Comparison of ENCODE assay signal across 18 cellular contexts in the genomic region with DNA sequence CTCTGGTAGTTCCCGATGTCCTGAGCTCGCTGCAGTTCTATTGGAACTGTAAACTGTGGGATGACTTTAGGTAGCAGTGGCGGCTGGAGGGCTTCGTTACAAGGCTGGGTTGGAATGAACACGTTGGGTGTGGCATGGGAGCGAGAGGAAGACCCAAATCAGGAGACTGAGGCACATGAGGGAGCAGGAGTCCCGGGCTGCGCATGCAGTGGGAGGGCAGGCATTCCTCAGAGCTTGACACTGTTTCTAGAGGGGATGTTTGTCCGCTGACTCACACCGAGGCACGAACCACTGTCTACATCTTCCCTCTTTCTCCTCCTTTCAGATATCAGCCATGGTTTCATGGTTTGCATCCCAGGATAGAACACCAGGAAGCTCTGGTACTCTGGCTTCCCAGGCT. TPM values are rescaled to one million over a fixed set of nuclear protein-coding genes. Genes with fewer than 3 reads are reported as not detected.
A peak's percentile ranks its signal among the peaks of the same experiment; 100 is the strongest.
DNase-seq lines count a peak whose midpoint lies in the region; TF ChIP-seq lines count a peak whose summit lies in the region.
"Had no signal": no experiment of that assay in that cellular context is flagged by ENCODE, and none has a peak within 500 bp of the region (broad histone marks: within the 10 kb centered on the region; RNA-seq: fewer than 3 reads in every experiment).

No MANE protein-coding gene starts in this region.

- H2AFZ ChIP-seq in osteoblast (ENCODE audit: low read length): peak overlapping the region; percentile 81

- H3K4me1 ChIP-seq in Caco-2: peaks cover 60% of the 10 kb centered on the region
- H3K4me1 ChIP-seq in endodermal cell (ENCODE audit: control insufficient read depth, insufficient read depth, low read length): peaks cover 6% of the 10 kb centered on the region
- H3K4me1 ChIP-seq in osteoblast (ENCODE audit: insufficient read depth, low read length): peaks cover 20% of the 10 kb centered on the region
- H3K4me1 ChIP-seq: prostate gland had no signal

- H3K36me3 Mint-ChIP-seq in Caco-2 (ENCODE audit: insufficient read depth, unreplicated experiment) (peaks cover 5% of the 10 kb centered on the region), endodermal cell (ENCODE audit: low read depth) (no peaks in the 10 kb centered on the region)
- no peaks in the 10 kb centered on the region for H3K36me3 Mint-ChIP-seq in T-helper 2 cell treated with Interferon-gamma antibody and Interleukin-4, amounts not matched to agents 5 μg/mL and 100 μg/mL, for 36 hours (ENCODE audit: low read depth)

- peak overlapping the region; percentile 61 for H3K4me2 ChIP-seq in osteoblast (ENCODE audit: insufficient read depth, low read length)

- no peaks in the 10 kb centered on the region for H3K27me3 Mint-ChIP-seq in Caco-2 (ENCODE audit: insufficient read depth, unreplicated experiment)
- peaks cover 44% of the 10 kb centered on the region for H3K27me3 Mint-ChIP-seq in endodermal cell (ENCODE audit: insufficient read depth)
- no peaks in the 10 kb centered on the region for H3K27me3 Mint-ChIP-seq in T-helper 2 cell treated with Interferon-gamma antibody and Interleukin-4, amounts not matched to agents 5 μg/mL and 100 μg/mL, for 36 hours (ENCODE audit: low read depth)

- no peaks in the 10 kb centered on the region for H3K79me2 ChIP-seq in osteoblast (ENCODE audit: insufficient read depth, low read length)

- POLR2A ChIA-PET in Caco-2 (lab: Charles Lee): interaction anchor here (0.6 to 2.2 kb wide), 7 partner anchors 10 to 247 kb away, joined by 3 to 15 read pairs (median 4); no protein-coding TSS in a partner anchor

- H3K9me3 Mint-ChIP-seq in Caco-2 (ENCODE audit: unreplicated experiment) (no peaks in the 10 kb centered on the region), endodermal cell (no peaks in the 10 kb centered on the region)
- H3K9me3 Mint-ChIP-seq in T-helper 2 cell treated with Interferon-gamma antibody and Interleukin-4, amounts not matched to agents 5 μg/mL and 100 μg/mL, for 36 hours: no peaks in the 10 kb centered on the region

- H3K4me3 ChIP-seq in Caco-2 (ENCODE audit: low read depth, low read length): peak overlapping the region; percentile 18; the same call in 1 of the 2 replicates
- no peak overlapping the region for H3K4me3 ChIP-seq in endodermal cell (ENCODE audit: low read length)
- H3K4me3 ChIP-seq in osteoblast (ENCODE audit: insufficient read depth, low read length): no peak overlapping the region
- H3K4me3 ChIP-seq: prostate gland had no signal

- BruUV-seq in Caco-2 (replicated peaks; lab: Mats Ljungman, UMichigan): no TSS peak

- no peak for TF ChIP-seq CTCF in Caco-2 (IDR thresholded peaks at IDR 0.05; ENCODE audit: insufficient read depth in 1 of 2, low read depth in 1 of 2, low read length in 1 of 2, severe bottlenecking in 1 of 2, unreplicated experiment in 1 of 2)
- TF ChIP-seq CTCF in endodermal cell (conservative IDR thresholded peaks at IDR 0.05): no peak
- TF ChIP-seq CTCF in osteoblast (IDR thresholded peaks at IDR 0.05; ENCODE audit: extremely low read depth, low read depth, low read length): no peak

- DNase-seq in Caco-2: peak; percentile 78 to 87
- peak; percentile 66 for DNase-seq in M059J (ENCODE audit: low read depth)
- no peak for DNase-seq in endodermal cell
- no peak for DNase-seq in osteoblast (ENCODE audit: insufficient read length, low spot score, missing footprints)
- DNase-seq in NCI-H82 treated with DMSO at 0.1 percent for 48 hours (lab: John Stamatoyannopoulos, UW; ENCODE audit: unreplicated experiment): no peak
- DNase-seq in NCI-H510A (lab: John Stamatoyannopoulos, UW): no peak
- no peak for DNase-seq in retina
- no peak for DNase-seq in T-helper 2 cell treated with Interferon-gamma antibody and Interleukin-4, amounts not matched to agents 5 μg/mL and 100 μg/mL, for 36 hours (ENCODE audit: low spot score)
- DNase-seq: activated CD8-positive, alpha-beta T cell treated with anti-CD3 and anti-CD28 coated beads, Interleukin-2, amount 10 ng/mL, durations not matched to agents 7 days and 5 days; GF-D8; H9; NCI-H1048; NCI-H446; RPMI8226; stimulated activated CD4-positive, alpha-beta T cell treated with anti-CD3 and anti-CD28 coated beads, Interleukin-4, amount 100 ng/mL, for 1 hour; stimulated activated naive CD4-positive, alpha-beta T cell; T-helper 9 cell had no signal

- H3K27ac Mint-ChIP-seq in Caco-2 (ENCODE audit: unreplicated experiment) (peak overlapping the region; percentile 77), endodermal cell (peak overlapping the region; percentile 92)
- no peak overlapping the region for H3K27ac Mint-ChIP-seq in T-helper 2 cell treated with Interferon-gamma antibody and Interleukin-4, amounts not matched to agents 5 μg/mL and 100 μg/mL, for 36 hours
- H3K27ac Mint-ChIP-seq: activated CD8-positive, alpha-beta T cell treated with anti-CD3 and anti-CD28 coated beads, Interleukin-2, amount 10 ng/mL, durations not matched to agents 7 days and 5 days; H9 had no signal

- WGBS in endodermal cell (ENCODE audit: insufficient coverage in 1 of 2, insufficient read length in 1 of 2), 2 experiments: 74 to 77% methylated on average over 10 to 11 of the region's 11 CpGs

- H3K9ac ChIP-seq in endodermal cell (ENCODE audit: extremely low read depth, low read length, poor library complexity, severe bottlenecking): no peak overlapping the region

- H4K20me1 ChIP-seq in osteoblast (ENCODE audit: insufficient read depth, low read length): no peaks in the 10 kb centered on the region

- peak overlapping the region; percentile 67 for H3K4me3 Mint-ChIP-seq in Caco-2 (ENCODE audit: unreplicated experiment)
- no peak overlapping the region for H3K4me3 Mint-ChIP-seq in endodermal cell
- H3K4me3 Mint-ChIP-seq in T-helper 2 cell treated with Interferon-gamma antibody and Interleukin-4, amounts not matched to agents 5 μg/mL and 100 μg/mL, for 36 hours: no peak overlapping the region
- H3K4me3 Mint-ChIP-seq: activated CD8-positive, alpha-beta T cell treated with anti-CD3 and anti-CD28 coated beads, Interleukin-2, amount 10 ng/mL, durations not matched to agents 7 days and 5 days; H9 had no signal

- CTCF ChIA-PET in Caco-2 (lab: Charles Lee): interaction anchor here (0.6 to 2.2 kb wide), 13 partner anchors 8 to 576 kb away, joined by 3 to 18 read pairs (median 5); no protein-coding TSS in a partner anchor

- H3K36me3 ChIP-seq in Caco-2 (ENCODE audit: control insufficient read depth, insufficient read depth, low read length): no peaks in the 10 kb centered on the region
- no peaks in the 10 kb centered on the region for H3K36me3 ChIP-seq in endodermal cell (ENCODE audit: control insufficient read depth, insufficient read depth, low read length)
- H3K36me3 ChIP-seq in osteoblast (ENCODE audit: insufficient read depth, low read length): no peaks in the 10 kb centered on the region
- H3K36me3 ChIP-seq: prostate gland had no signal

- H3K9me3 ChIP-seq in Caco-2 (no peaks in the 10 kb centered on the region), endodermal cell (ENCODE audit: control insufficient read depth, low read length) (no peaks in the 10 kb centered on the region), osteoblast (ENCODE audit: low read depth, low read length) (no peaks in the 10 kb centered on the region)
- H3K9me3 ChIP-seq: prostate gland had no signal

- H3K27me3 ChIP-seq in Caco-2 (replicated peaks; ENCODE audit: control insufficient read depth, insufficient read depth, low read length) (no peaks in the 10 kb centered on the region), endodermal cell (ENCODE audit: control insufficient read depth, insufficient read depth, low read length, poor library complexity, severe bottlenecking) (peaks cover 26% of the 10 kb centered on the region), osteoblast (ENCODE audit: insufficient read depth, low read length) (no peaks in the 10 kb centered on the region)

- intact Hi-C loops in Caco-2 (cut with micrococcal nuclease; ENCODE audit: unreplicated experiment): loop anchor here (1.0 to 5.0 kb wide), 7 partner anchors 15 to 596 kb away; no protein-coding TSS in a partner anchor

- H3K4me1 Mint-ChIP-seq in Caco-2 (ENCODE audit: low read depth, unreplicated experiment) (peaks cover 41% of the 10 kb centered on the region), endodermal cell (peaks cover 34% of the 10 kb centered on the region)
- H3K4me1 Mint-ChIP-seq in T-helper 2 cell treated with Interferon-gamma antibody and Interleukin-4, amounts not matched to agents 5 μg/mL and 100 μg/mL, for 36 hours (ENCODE audit: low read depth): no peaks in the 10 kb centered on the region

- H3K27ac ChIP-seq in endodermal cell (ENCODE audit: low read depth, low read length) (no peak overlapping the region), osteoblast (ENCODE audit: low read depth, low read length) (peak overlapping the region; percentile 65)
- H3K27ac ChIP-seq: prostate gland had no signal

RNA-seq across cellular contexts. Expression of gene LAMA1, which starts 40.6 kb away (rescaled TPM):
- 122 and 129 TPM in 2 replicates for total RNA-seq in Caco-2 (2022)
- total RNA-seq in M059J (2014; rRNA removed; shearing (Covaris generic)): 0.39 and 1.6 TPM in 2 replicates
- 100 to 1,000 TPM; 198 to 316 TPM for total RNA-seq in endodermal cell
- 85.5 TPM for polyA plus RNA-seq in endodermal cell (2013, experiment 1 of 2)
- 87.7 TPM for polyA plus RNA-seq in endodermal cell (2013, experiment 2 of 2)
- total RNA-seq in osteoblast: 8.3 and 11.2 TPM in 2 replicates
- total RNA-seq: activated CD8-positive, alpha-beta T cell treated with anti-CD3 and anti-CD28 coated beads, Interleukin-2, amount 10 ng/mL, durations not matched to agents 7 days and 5 days had no signal

Comparison
In these comparisons a context has a peak if more than half of its experiments do, and no peak if none do; other contexts are left out.
1. DNase-seq: peak in Caco-2 (2 of 2) and M059J (single experiment); none in endodermal cell (single experiment), osteoblast (single experiment), NCI-H82 treated with DMSO at 0.1 percent for 48 hours (single experiment), NCI-H510A (single experiment), retina (single experiment) and T-helper 2 cell treated with Interferon-gamma antibody and Interleukin-4, amounts not matched to agents 5 μg/mL and 100 μg/mL, for 36 hours (single experiment).
2. RNA of gene LAMA1, which starts 40.6 kb away (total RNA-seq): 198 to 316 TPM in endodermal cell and 122 to 129 TPM in Caco-2; 8.3 to 11.2 TPM in osteoblast and 0.39 to 1.6 TPM in M059J; every median in the first group is over 10 times any median in the second.